Comparison of ENCODE assay signal across 1 cellular context in the genomic region with DNA sequence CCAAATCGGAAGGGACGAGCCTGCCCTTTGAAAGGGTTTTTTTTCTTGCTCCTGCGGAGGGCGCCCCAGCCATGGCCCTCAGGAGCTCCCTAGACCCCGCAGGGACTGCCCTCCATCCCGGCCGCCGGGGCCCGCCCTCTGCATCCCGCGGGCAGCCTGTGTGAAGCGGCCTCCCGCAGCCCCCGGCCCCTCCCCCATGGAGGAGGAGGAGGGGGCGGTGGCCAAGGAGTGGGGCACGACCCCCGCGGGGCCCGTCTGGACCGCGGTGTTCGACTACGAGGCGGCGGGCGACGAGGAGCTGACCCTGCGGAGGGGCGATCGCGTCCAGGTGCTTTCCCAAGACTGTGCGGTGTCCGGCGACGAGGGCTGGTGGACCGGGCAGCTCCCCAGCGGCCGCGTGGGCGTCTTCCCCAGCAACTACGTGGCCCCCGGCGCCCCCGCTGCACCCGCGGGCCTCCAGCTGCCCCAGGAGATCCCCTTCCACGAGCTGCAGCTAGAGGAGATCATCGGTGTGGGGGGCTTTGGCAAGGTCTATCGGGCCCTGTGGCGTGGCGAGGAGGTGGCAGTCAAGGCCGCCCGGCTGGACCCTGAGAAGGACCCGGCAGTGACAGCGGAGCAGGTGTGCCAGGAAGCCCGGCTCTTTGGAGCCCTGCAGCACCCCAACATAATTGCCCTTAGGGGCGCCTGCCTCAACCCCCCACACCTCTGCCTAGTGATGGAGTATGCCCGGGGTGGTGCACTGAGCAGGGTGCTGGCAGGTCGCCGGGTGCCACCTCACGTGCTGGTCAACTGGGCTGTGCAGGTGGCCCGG.
A peak's percentile ranks its signal among the peaks of the same experiment; 100 is the strongest.
TF ChIP-seq lines count a peak whose summit lies in the region.

No MANE protein-coding gene starts in this region.

TF ChIP-seq in HepG2, 621 proteins besides CTCF, POLR2A, EP300 and RAD21:
- no peak for TF ChIP-seq ZNF354B (CRISPR knock-in tag; IDR thresholded peaks at IDR 0.05)
- 0 out of 2 replicates have a peak, but pooled peaks have one; percentile 11 for TF ChIP-seq ZFP82 (CRISPR knock-in tag; IDR thresholded peaks at IDR 0.05; ENCODE audit: borderline replicate concordance)
- TF ChIP-seq MAZ (IDR thresholded peaks at IDR 0.05; ENCODE audit: borderline replicate concordance, low read depth, low read length), result no peak
- TF ChIP-seq MAZ (CRISPR knock-in tag; IDR thresholded peaks at IDR 0.05; ENCODE audit: low read depth), result 0 out of 2 replicates have a peak, but pooled peaks have one; percentile 25
- TF ChIP-seq SAP130 (CRISPR knock-in tag; IDR thresholded peaks at IDR 0.05; ENCODE audit: low read depth), result peak; percentile 23; the same call in 1 of the 2 replicates
- TF ChIP-seq RFX1 (IDR thresholded peaks at IDR 0.05), result no peak
- TF ChIP-seq ZSCAN30 (CRISPR knock-in tag; IDR thresholded peaks at IDR 0.05), result no peak
- TF ChIP-seq, protein P1, sequence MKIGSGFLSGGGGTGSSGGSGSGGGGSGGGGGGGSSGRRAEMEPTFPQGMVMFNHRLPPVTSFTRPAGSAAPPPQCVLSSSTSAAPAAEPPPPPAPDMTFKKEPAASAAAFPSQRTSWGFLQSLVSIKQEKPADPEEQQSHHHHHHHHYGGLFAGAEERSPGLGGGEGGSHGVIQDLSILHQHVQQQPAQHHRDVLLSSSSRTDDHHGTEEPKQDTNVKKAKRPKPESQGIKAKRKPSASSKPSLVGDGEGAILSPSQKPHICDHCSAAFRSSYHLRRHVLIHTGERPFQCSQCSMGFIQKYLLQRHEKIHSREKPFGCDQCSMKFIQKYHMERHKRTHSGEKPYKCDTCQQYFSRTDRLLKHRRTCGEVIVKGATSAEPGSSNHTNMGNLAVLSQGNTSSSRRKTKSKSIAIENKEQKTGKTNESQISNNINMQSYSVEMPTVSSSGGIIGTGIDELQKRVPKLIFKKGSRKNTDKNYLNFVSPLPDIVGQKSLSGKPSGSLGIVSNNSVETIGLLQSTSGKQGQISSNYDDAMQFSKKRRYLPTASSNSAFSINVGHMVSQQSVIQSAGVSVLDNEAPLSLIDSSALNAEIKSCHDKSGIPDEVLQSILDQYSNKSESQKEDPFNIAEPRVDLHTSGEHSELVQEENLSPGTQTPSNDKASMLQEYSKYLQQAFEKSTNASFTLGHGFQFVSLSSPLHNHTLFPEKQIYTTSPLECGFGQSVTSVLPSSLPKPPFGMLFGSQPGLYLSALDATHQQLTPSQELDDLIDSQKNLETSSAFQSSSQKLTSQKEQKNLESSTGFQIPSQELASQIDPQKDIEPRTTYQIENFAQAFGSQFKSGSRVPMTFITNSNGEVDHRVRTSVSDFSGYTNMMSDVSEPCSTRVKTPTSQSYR (CRISPR knock-in tag; IDR thresholded peaks at IDR 0.05; ENCODE audit: borderline replicate concordance), result peak; percentile 38; the same call in 1 of the 2 replicates
- TF ChIP-seq, protein P2, sequence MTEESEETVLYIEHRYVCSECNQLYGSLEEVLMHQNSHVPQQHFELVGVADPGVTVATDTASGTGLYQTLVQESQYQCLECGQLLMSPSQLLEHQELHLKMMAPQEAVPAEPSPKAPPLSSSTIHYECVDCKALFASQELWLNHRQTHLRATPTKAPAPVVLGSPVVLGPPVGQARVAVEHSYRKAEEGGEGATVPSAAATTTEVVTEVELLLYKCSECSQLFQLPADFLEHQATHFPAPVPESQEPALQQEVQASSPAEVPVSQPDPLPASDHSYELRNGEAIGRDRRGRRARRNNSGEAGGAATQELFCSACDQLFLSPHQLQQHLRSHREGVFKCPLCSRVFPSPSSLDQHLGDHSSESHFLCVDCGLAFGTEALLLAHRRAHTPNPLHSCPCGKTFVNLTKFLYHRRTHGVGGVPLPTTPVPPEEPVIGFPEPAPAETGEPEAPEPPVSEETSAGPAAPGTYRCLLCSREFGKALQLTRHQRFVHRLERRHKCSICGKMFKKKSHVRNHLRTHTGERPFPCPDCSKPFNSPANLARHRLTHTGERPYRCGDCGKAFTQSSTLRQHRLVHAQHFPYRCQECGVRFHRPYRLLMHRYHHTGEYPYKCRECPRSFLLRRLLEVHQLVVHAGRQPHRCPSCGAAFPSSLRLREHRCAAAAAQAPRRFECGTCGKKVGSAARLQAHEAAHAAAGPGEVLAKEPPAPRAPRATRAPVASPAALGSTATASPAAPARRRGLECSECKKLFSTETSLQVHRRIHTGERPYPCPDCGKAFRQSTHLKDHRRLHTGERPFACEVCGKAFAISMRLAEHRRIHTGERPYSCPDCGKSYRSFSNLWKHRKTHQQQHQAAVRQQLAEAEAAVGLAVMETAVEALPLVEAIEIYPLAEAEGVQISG (CRISPR knock-in tag; IDR thresholded peaks at IDR 0.05), result 0 out of 2 replicates have a peak, but pooled peaks have one; percentile 4
- peak; percentile 44; the same call in 1 of the 2 replicates for TF ChIP-seq HDAC1 (CRISPR knock-in tag; IDR thresholded peaks at IDR 0.05)
- 0 out of 2 replicates have a peak, but pooled peaks have one; percentile 50 for TF ChIP-seq ZBTB7A (CRISPR knock-in tag; IDR thresholded peaks at IDR 0.05)
- 0 out of 2 replicates have a peak, but pooled peaks have one; percentile 12 for TF ChIP-seq ZC3H13 (CRISPR knock-in tag; IDR thresholded peaks at IDR 0.05)
- TF ChIP-seq, protein P3, sequence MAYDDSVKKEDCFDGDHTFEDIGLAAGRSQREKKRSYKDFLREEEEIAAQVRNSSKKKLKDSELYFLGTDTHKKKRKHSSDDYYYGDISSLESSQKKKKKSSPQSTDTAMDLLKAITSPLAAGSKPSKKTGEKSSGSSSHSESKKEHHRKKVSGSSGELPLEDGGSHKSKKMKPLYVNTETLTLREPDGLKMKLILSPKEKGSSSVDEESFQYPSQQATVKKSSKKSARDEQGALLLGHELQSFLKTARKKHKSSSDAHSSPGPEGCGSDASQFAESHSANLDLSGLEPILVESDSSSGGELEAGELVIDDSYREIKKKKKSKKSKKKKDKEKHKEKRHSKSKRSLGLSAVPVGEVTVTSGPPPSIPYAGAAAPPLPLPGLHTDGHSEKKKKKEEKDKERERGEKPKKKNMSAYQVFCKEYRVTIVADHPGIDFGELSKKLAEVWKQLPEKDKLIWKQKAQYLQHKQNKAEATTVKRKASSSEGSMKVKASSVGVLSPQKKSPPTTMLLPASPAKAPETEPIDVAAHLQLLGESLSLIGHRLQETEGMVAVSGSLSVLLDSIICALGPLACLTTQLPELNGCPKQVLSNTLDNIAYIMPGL (CRISPR knock-in tag; IDR thresholded peaks at IDR 0.05; ENCODE audit: borderline replicate concordance in 1 of 2, low read depth in 1 of 2), result 0 out of 4 replicates have a peak, but pooled peaks of 1 of the 2 experiments have one; percentile 40
- TF ChIP-seq, protein P4, sequence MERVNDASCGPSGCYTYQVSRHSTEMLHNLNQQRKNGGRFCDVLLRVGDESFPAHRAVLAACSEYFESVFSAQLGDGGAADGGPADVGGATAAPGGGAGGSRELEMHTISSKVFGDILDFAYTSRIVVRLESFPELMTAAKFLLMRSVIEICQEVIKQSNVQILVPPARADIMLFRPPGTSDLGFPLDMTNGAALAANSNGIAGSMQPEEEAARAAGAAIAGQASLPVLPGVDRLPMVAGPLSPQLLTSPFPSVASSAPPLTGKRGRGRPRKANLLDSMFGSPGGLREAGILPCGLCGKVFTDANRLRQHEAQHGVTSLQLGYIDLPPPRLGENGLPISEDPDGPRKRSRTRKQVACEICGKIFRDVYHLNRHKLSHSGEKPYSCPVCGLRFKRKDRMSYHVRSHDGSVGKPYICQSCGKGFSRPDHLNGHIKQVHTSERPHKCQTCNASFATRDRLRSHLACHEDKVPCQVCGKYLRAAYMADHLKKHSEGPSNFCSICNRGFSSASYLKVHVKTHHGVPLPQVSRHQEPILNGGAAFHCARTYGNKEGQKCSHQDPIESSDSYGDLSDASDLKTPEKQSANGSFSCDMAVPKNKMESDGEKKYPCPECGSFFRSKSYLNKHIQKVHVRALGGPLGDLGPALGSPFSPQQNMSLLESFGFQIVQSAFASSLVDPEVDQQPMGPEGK (CRISPR knock-in tag; IDR thresholded peaks at IDR 0.05), result peak; percentile 77
- 0 out of 2 replicates have a peak, but pooled peaks have one; percentile 29 for TF ChIP-seq ZNF788 (CRISPR knock-in tag; IDR thresholded peaks at IDR 0.05; ENCODE audit: borderline replicate concordance)
- no peak for TF ChIP-seq ZNF329 (CRISPR knock-in tag; IDR thresholded peaks at IDR 0.05; ENCODE audit: low read depth)
- TF ChIP-seq ZNF672 (CRISPR knock-in tag; IDR thresholded peaks at IDR 0.05), result no peak
- peak; percentile 44; the same call in 1 of the 2 replicates for TF ChIP-seq ZBTB38 (CRISPR knock-in tag; IDR thresholded peaks at IDR 0.05)
- TF ChIP-seq KDM2A (CRISPR knock-in tag; IDR thresholded peaks at IDR 0.05; ENCODE audit: borderline replicate concordance, low read depth), result peak; percentile 30; the same call in 1 of the 2 replicates
- TF ChIP-seq EED (CRISPR knock-in tag; IDR thresholded peaks at IDR 0.05), result peak; percentile 49; the same call in 1 of the 2 replicates
- TF ChIP-seq, protein P5, sequence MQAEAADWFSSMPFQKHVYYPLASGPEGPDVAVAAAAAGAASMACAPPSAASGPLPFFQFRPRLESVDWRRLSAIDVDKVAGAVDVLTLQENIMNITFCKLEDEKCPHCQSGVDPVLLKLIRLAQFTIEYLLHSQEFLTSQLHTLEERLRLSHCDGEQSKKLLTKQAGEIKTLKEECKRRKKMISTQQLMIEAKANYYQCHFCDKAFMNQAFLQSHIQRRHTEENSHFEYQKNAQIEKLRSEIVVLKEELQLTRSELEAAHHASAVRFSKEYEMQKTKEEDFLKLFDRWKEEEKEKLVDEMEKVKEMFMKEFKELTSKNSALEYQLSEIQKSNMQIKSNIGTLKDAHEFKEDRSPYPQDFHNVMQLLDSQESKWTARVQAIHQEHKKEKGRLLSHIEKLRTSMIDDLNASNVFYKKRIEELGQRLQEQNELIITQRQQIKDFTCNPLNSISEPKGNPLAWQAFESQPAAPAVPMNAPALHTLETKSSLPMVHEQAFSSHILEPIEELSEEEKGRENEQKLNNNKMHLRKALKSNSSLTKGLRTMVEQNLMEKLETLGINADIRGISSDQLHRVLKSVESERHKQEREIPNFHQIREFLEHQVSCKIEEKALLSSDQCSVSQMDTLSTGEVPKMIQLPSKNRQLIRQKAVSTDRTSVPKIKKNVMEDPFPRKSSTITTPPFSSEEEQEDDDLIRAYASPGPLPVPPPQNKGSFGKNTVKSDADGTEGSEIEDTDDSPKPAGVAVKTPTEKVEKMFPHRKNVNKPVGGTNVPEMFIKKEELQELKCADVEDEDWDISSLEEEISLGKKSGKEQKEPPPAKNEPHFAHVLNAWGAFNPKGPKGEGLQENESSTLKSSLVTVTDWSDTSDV (CRISPR knock-in tag; IDR thresholded peaks at IDR 0.05), result 0 out of 2 replicates have a peak, but pooled peaks have one; percentile 52
- TF ChIP-seq, protein P6, sequence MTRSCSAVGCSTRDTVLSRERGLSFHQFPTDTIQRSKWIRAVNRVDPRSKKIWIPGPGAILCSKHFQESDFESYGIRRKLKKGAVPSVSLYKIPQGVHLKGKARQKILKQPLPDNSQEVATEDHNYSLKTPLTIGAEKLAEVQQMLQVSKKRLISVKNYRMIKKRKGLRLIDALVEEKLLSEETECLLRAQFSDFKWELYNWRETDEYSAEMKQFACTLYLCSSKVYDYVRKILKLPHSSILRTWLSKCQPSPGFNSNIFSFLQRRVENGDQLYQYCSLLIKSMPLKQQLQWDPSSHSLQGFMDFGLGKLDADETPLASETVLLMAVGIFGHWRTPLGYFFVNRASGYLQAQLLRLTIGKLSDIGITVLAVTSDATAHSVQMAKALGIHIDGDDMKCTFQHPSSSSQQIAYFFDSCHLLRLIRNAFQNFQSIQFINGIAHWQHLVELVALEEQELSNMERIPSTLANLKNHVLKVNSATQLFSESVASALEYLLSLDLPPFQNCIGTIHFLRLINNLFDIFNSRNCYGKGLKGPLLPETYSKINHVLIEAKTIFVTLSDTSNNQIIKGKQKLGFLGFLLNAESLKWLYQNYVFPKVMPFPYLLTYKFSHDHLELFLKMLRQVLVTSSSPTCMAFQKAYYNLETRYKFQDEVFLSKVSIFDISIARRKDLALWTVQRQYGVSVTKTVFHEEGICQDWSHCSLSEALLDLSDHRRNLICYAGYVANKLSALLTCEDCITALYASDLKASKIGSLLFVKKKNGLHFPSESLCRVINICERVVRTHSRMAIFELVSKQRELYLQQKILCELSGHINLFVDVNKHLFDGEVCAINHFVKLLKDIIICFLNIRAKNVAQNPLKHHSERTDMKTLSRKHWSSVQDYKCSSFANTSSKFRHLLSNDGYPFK (CRISPR knock-in tag; IDR thresholded peaks at IDR 0.05; ENCODE audit: borderline replicate concordance), result peak; percentile 37; the same call in 1 of the 2 replicates
